ENCODE assay signal across 8 cellular contexts in the genomic region with DNA sequence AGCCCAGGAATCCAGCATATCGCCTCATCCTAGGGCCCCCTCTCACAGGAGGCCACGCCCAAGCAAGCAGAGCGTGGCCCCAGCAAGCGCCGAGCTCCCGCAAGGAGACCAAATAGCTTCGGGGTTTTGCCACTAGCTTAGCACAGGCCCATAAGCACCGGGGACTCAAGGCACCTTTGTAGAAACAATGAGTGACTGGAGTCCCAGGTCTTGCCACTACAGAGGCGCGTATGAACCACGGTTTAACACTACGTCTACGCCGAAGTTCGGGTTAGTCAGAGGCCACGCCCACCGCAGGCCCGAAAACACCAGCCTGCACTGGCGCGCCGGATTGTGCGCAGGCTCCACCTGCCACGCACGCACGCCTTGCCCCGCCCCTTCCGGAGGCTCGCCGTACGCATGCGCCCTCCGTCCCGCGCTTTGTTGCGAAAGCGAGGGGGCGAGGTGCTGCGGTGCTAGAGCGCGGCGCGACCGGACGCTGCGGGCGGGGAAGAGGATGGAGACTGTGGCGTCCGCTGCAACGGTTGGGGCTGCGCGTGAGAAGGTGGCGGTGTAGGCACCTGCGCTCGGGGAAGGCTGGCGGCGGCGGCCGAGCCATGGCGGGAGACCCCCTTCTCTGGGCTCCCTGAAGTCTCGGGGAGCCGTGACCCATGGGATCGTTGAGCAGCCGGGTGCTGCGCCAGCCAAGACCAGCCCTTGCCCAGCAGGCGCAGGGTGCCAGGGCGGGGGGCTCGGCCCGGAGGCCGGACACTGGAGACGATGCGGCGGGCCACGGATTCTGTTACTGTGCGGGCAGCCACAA. TPM values are rescaled to one million over a fixed set of nuclear protein-coding genes. Genes with fewer than 3 reads are reported as not detected.
DNase-seq lines count a peak whose midpoint lies in the region; ATAC-seq lines count a peak whose summit lies in the region.

A gene with protein sequence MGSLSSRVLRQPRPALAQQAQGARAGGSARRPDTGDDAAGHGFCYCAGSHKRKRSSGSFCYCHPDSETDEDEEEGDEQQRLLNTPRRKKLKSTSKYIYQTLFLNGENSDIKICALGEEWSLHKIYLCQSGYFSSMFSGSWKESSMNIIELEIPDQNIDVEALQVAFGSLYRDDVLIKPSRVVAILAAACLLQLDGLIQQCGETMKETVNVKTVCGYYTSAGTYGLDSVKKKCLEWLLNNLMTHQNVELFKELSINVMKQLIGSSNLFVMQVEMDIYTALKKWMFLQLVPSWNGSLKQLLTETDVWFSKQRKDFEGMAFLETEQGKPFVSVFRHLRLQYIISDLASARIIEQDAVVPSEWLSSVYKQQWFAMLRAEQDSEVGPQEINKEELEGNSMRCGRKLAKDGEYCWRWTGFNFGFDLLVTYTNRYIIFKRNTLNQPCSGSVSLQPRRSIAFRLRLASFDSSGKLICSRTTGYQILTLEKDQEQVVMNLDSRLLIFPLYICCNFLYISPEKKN (plus strand): TSS at position 418 of the 802 bp plus-strand sequence. CDS start 233 bp downstream, at position 651.

- peak; percentile 85 for DNase-seq in COLO829 (ENCODE audit: low spot score)
- DNase-seq in HT-29 (ENCODE audit: low spot score), result peak; percentile 97
- peak; percentile 96 for DNase-seq in NK-92 treated with Interleukin-12 subunit alpha and Interleukin-12 subunit beta, amount 100 ng/mL, for 24 hours (lab: John Stamatoyannopoulos, UW)
- peak; percentile 99 for DNase-seq in activated CD8-positive, alpha-beta memory T cell treated with anti-CD3 and anti-CD28 coated beads for 24 hours
- DNase-seq in effector CD8-positive, alpha-beta T cell (lab: John Stamatoyannopoulos, UW), result peak; percentile 98
- DNase-seq in medulla oblongata (ENCODE audit: extremely low spot score), result peak; percentile 96
- peak; percentile 98 to 99 (median 98) for DNase-seq in stimulated activated CD4-positive, alpha-beta T cell treated with anti-CD3 and anti-CD28 coated beads, TNF-alpha, amount 100 ng/mL, for 48 hours (ENCODE audit: low read depth in 3 of 3)

- ATAC-seq in GM21360 (IDR thresholded peaks at IDR 0.05; ENCODE audit: unreplicated experiment), result peak; percentile 85

RNA-seq across cellular contexts. Expression of the gene that starts here (rescaled TPM):
- 21.5 and 25.8 TPM in 2 replicates for total RNA-seq in HT-29 (2014; rRNA removed; shearing (Covaris generic))

Comparison
In these comparisons a context has a peak if more than half of its experiments do, and no peak if none do; other contexts are left out.
1. Peak in every context shown above with its lines: DNase-seq and ATAC-seq.